Comparison of ENCODE assay signal across 26 cellular contexts in genomic region chr4:118325443-118325842, GRCh38. TPM values are rescaled to one million over a fixed set of nuclear protein-coding genes. Genes with fewer than 3 reads are reported as not detected.
"Had no signal": no experiment of that assay in that cellular context is flagged by ENCODE, and none has a peak within 500 bp of the region (broad histone marks: within the 10 kb centered on the region; RNA-seq: fewer than 3 reads in every experiment).

No MANE protein-coding gene starts in this region.

- H3K9me3 Mint-ChIP-seq: activated naive CD8-positive, alpha-beta T cell treated with anti-CD3 and anti-CD28 coated beads for 36 hours; effector memory CD8-positive, alpha-beta T cell; mesothelial cell of epicardium; naive thymus-derived CD8-positive, alpha-beta T cell; stimulated activated naive CD8-positive, alpha-beta T cell treated with anti-CD3 and anti-CD28 coated beads, Interleukin-15, Interleukin-2, amounts not matched to agents 100 ng/mL and 50 ng/mL, for 24 hours had no signal

- H3K4me1 ChIP-seq: colonic mucosa, esophagus muscularis mucosa, psoas muscle, right atrium auricular region, tibial artery had no signal

- H3K27me3 ChIP-seq: colonic mucosa, dorsolateral prefrontal cortex, esophagus muscularis mucosa, right atrium auricular region had no signal

- H3K4me3 Mint-ChIP-seq: activated CD4-positive, alpha-beta T cell treated with anti-CD3 and anti-CD28 coated beads for 36 hours; activated naive CD8-positive, alpha-beta T cell treated with anti-CD3 and anti-CD28 coated beads for 36 hours; effector memory CD8-positive, alpha-beta T cell; mesothelial cell of epicardium; naive thymus-derived CD8-positive, alpha-beta T cell; stimulated activated naive CD8-positive, alpha-beta T cell treated with anti-CD3 and anti-CD28 coated beads, Interleukin-15, Interleukin-2, amounts not matched to agents 100 ng/mL and 50 ng/mL, for 24 hours had no signal

- H3K4me1 Mint-ChIP-seq: activated CD4-positive, alpha-beta T cell treated with anti-CD3 and anti-CD28 coated beads for 36 hours; activated naive CD8-positive, alpha-beta T cell treated with anti-CD3 and anti-CD28 coated beads for 36 hours; naive thymus-derived CD8-positive, alpha-beta T cell had no signal

- H3K4me3 ChIP-seq: colonic mucosa, dorsolateral prefrontal cortex, esophagus muscularis mucosa, psoas muscle, right atrium auricular region, tibial artery had no signal

- ATAC-seq: activated CD4-positive, alpha-beta T cell treated with anti-CD3 and anti-CD28 coated beads for 36 hours; effector memory CD8-positive, alpha-beta T cell; left ventricle myocardium superior; naive thymus-derived CD8-positive, alpha-beta T cell; psoas muscle had no signal

- H3K36me3 ChIP-seq: colonic mucosa, esophagus muscularis mucosa, right atrium auricular region, tibial artery had no signal

- H3K36me3 Mint-ChIP-seq: activated naive CD8-positive, alpha-beta T cell treated with anti-CD3 and anti-CD28 coated beads for 36 hours; naive thymus-derived CD8-positive, alpha-beta T cell had no signal

- DNase-seq: activated CD4-positive, alpha-beta T cell treated with anti-CD3 and anti-CD28 coated beads for 36 hours; activated CD4-positive, alpha-beta T cell treated with anti-CD3 and anti-CD28 coated beads, Interleukin-2, amount 50 U/mL, for 48 hours; activated naive CD4-positive, alpha-beta T cell treated with Interleukin-2 at 50 U/mL for 16 hours; activated naive CD8-positive, alpha-beta T cell treated with anti-CD3 and anti-CD28 coated beads for 36 hours; activated T-cell treated with anti-CD3 and anti-CD28 coated beads, Interleukin-2, amount 50 U/mL, for 48 hours; amniotic stem cell; colonic mucosa; dorsolateral prefrontal cortex; effector memory CD8-positive, alpha-beta T cell; glutamatergic neuron; hypothalamus; left ventricle myocardium superior; mammary epithelial cell; naive thymus-derived CD8-positive, alpha-beta T cell; psoas muscle; stimulated activated CD4-positive, alpha-beta T cell treated with anti-CD3 and anti-CD28 coated beads, Interleukin-12 subunit alpha, Interleukin-12 subunit beta, amount 100 ng/mL, for 4 hours; stimulated activated CD4-positive, alpha-beta T cell treated with anti-CD3 and anti-CD28 coated beads, Interleukin-1b, Interleukin-23, amount 100 ng/mL, for 48 hours; substantia nigra; T-helper 9 cell; tibial artery had no signal

- H3K27ac Mint-ChIP-seq: activated CD4-positive, alpha-beta T cell treated with anti-CD3 and anti-CD28 coated beads for 36 hours; activated naive CD8-positive, alpha-beta T cell treated with anti-CD3 and anti-CD28 coated beads for 36 hours; effector memory CD8-positive, alpha-beta T cell; naive thymus-derived CD8-positive, alpha-beta T cell; stimulated activated naive CD8-positive, alpha-beta T cell treated with anti-CD3 and anti-CD28 coated beads, Interleukin-15, Interleukin-2, amounts not matched to agents 100 ng/mL and 50 ng/mL, for 24 hours had no signal

- H3K27ac ChIP-seq: colonic mucosa, dorsolateral prefrontal cortex, esophagus muscularis mucosa, psoas muscle, right atrium auricular region, tibial artery had no signal

- H3K9me3 ChIP-seq: colonic mucosa, esophagus muscularis mucosa, psoas muscle, right atrium auricular region, tibial artery had no signal

RNA-seq across cellular contexts. Expression of gene PRSS12, which starts 27.4 kb away (rescaled TPM):
- total RNA-seq: activated CD4-positive, alpha-beta T cell treated with anti-CD3 and anti-CD28 coated beads for 36 hours; activated CD8-positive, alpha-beta memory T cell treated with anti-CD3 and anti-CD28 coated beads for 36 hours; activated naive CD8-positive, alpha-beta T cell treated with anti-CD3 and anti-CD28 coated beads for 36 hours; left ventricle myocardium superior; naive thymus-derived CD8-positive, alpha-beta T cell; T-helper 1 cell treated with Interleukin-12 subunit alpha and Interleukin-12 subunit beta and Interleukin-4 antibody, amounts not matched to agents 30 ng/mL and 1 ng/mL, for 36 hours had no signal
